ENCODE assay signal across 8 cellular contexts in genomic region chr9:124216474-124217176, GRCh38. TPM values are rescaled to one million over a fixed set of nuclear protein-coding genes. Genes with fewer than 3 reads are reported as not detected.
DNase-seq lines count a peak whose midpoint lies in the region; ATAC-seq and TF ChIP-seq lines count a peak whose summit lies in the region.

No MANE protein-coding gene starts in this region.

- H3K27me3 Mint-ChIP-seq in activated T-cell treated with anti-CD3 and anti-CD28 coated beads, Interleukin-2, amount 50 U/mL, for 4 hours (ENCODE audit: low read depth), result no peaks in the 10 kb centered on the region

- H3K4me3 ChIP-seq in lower lobe of right lung (no peak overlapping the region), tibial nerve (no peak overlapping the region)

- H3K27me3 ChIP-seq in lower lobe of right lung (ENCODE audit: low read depth) (no peaks in the 10 kb centered on the region), tibial nerve (no peaks in the 10 kb centered on the region)

- TF ChIP-seq POLR2A in GM15510 (IDR thresholded peaks at IDR 0.05; ENCODE audit: borderline replicate concordance, extremely low read depth, insufficient read length), result peak; percentile 20
- TF ChIP-seq POLR2A in tibial nerve (IDR thresholded peaks at IDR 0.05), result no peak

- H3K36me3 ChIP-seq in lower lobe of right lung (no peaks in the 10 kb centered on the region), tibial nerve (no peaks in the 10 kb centered on the region)

- 61 to 66% methylated on average over 8 to 9 of the region's 9 CpGs for WGBS in tibial nerve, 2 donors

- H3K4me1 ChIP-seq in lower lobe of right lung (peaks cover 80% of the 10 kb centered on the region), tibial nerve (peaks cover 0 to 95% (median 47%) of the 10 kb centered on the region in 4 donors)

- peaks cover 62% of the 10 kb centered on the region for H3K4me1 Mint-ChIP-seq in activated T-cell treated with anti-CD3 and anti-CD28 coated beads, Interleukin-2, amount 50 U/mL, for 4 hours (ENCODE audit: low read depth)

- DNase-seq in Kasumi-1 (lab: John Stamatoyannopoulos, UW), result peak; percentile 96 to 98
- peak; percentile 14 for DNase-seq in activated T-cell treated with anti-CD3 and anti-CD28 coated beads, Interleukin-2, amount 50 U/mL, for 4 hours
- peak; percentile 63 for DNase-seq in lower lobe of right lung
- no peak for DNase-seq in tibial nerve (ENCODE audit: low spot score in 2 of 2)
- DNase-seq in DMS 273 treated with DMSO at 0.1 percent for 48 hours (lab: John Stamatoyannopoulos, UW), result no peak
- DNase-seq in EL, result no peak
- no peak for DNase-seq in NCI-H1436 (lab: John Stamatoyannopoulos, UW)

- peak overlapping the region; percentile 73 for H3K27ac ChIP-seq in lower lobe of right lung
- peak overlapping the region in 3 of 4 donors; percentile 53 to 83 (median 79) for H3K27ac ChIP-seq in tibial nerve

- no peak for TF ChIP-seq EP300 in tibial nerve (IDR thresholded peaks at IDR 0.05)

- H3K9me3 ChIP-seq in lower lobe of right lung (no peaks in the 10 kb centered on the region), tibial nerve (no peaks in the 10 kb centered on the region)

- TF ChIP-seq CTCF in lower lobe of right lung (IDR thresholded peaks at IDR 0.05), result no peak
- TF ChIP-seq CTCF in tibial nerve (IDR thresholded peaks at IDR 0.05), result no peak

- H3K36me3 Mint-ChIP-seq in activated T-cell treated with anti-CD3 and anti-CD28 coated beads, Interleukin-2, amount 50 U/mL, for 4 hours (ENCODE audit: insufficient read depth), result no peaks in the 10 kb centered on the region

- ATAC-seq in activated T-cell treated with anti-CD3 and anti-CD28 coated beads, Interleukin-2, amount 50 U/mL, for 4 hours, result peak; percentile 75 to 79
- ATAC-seq in lower lobe of right lung, result peak; percentile 7 to 46

- H3K4me3 Mint-ChIP-seq in activated T-cell treated with anti-CD3 and anti-CD28 coated beads, Interleukin-2, amount 50 U/mL, for 4 hours, result peak overlapping the region; percentile 55

- no peaks in the 10 kb centered on the region for H3K9me3 Mint-ChIP-seq in activated T-cell treated with anti-CD3 and anti-CD28 coated beads, Interleukin-2, amount 50 U/mL, for 4 hours

- intact Hi-C loops in lower lobe of right lung (cut with DNase I), result no loop called here

RNA-seq across cellular contexts. Expression of gene NEK6, which starts 41.1 kb away (rescaled TPM):
- 10 to 100 TPM; 29.8 to 46.1 (median 43.0) TPM for total RNA-seq in activated T-cell treated with anti-CD3 and anti-CD28 coated beads, Interleukin-2, amount 50 U/mL, for 4 hours
- total RNA-seq in lower lobe of right lung (125 TPM), tibial nerve (10 to 100 TPM; 25.3 to 53.1 (median 43.3) TPM)

Comparison
In these comparisons a context has a peak if more than half of its experiments do, and no peak if none do; other contexts are left out.
1. DNase-seq: peak in Kasumi-1 (2 of 2), activated T-cell treated with anti-CD3 and anti-CD28 coated beads, Interleukin-2, amount 50 U/mL, for 4 hours (single experiment) and lower lobe of right lung (single experiment); none in tibial nerve (0 of 2), DMS 273 treated with DMSO at 0.1 percent for 48 hours (single experiment), EL (single experiment) and NCI-H1436 (single experiment).